Comparison of ENCODE assay signal across 17 cellular contexts in genomic region chr4:53608242-53608641, GRCh38. TPM values are rescaled to one million over a fixed set of nuclear protein-coding genes. Genes with fewer than 3 reads are reported as not detected.
"Had no signal": no experiment of that assay in that cellular context is flagged by ENCODE, and none has a peak within 500 bp of the region (broad histone marks: within the 10 kb centered on the region; RNA-seq: fewer than 3 reads in every experiment).

No MANE protein-coding gene starts in this region.

- ATAC-seq: activated T-cell treated with anti-CD3 and anti-CD28 coated beads, Interleukin-2, amount 50 U/mL, for 4 hours; foreskin keratinocyte; lower lobe of right lung; natural killer cell; sciatic nerve; stimulated activated naive CD8-positive, alpha-beta T cell treated with anti-CD3 and anti-CD28 coated beads, Interleukin-15, amount 100 ng/mL, for 72 hours had no signal

- DNase-seq: activated CD4-positive, alpha-beta T cell treated with anti-CD3 and anti-CD28 coated beads, Interleukin-2, amount 50 U/mL, for 1 hour; activated CD4-positive, CD25-positive, alpha-beta regulatory T cell treated with anti-CD3 and anti-CD28 coated beads, Interleukin-2, amount 50 U/mL, for 72 hours; activated CD8-positive, alpha-beta memory T cell treated with anti-CD3 and anti-CD28 coated beads, Interleukin-2, amount 50 U/mL, for 4 hours; activated effector memory CD4-positive, alpha-beta T cell treated with Interleukin-2 at 50 U/mL for 16 hours; activated naive CD4-positive, alpha-beta T cell treated with anti-CD3 and anti-CD28 coated beads, Interleukin-2, amount 10 ng/mL, durations not matched to agents 7 days and 5 days; activated T-cell treated with anti-CD3 and anti-CD28 coated beads, Interleukin-2, amount 50 U/mL, for 4 hours; aorta; brain microvascular endothelial cell; central memory CD4-positive, alpha-beta T cell; dorsolateral prefrontal cortex; foreskin keratinocyte; lower lobe of right lung; natural killer cell; stimulated activated CD4-positive, alpha-beta T cell treated with anti-CD3 and anti-CD28 coated beads, Interleukin-4, amount 100 ng/mL, for 1 hour; stimulated activated naive CD8-positive, alpha-beta T cell treated with anti-CD3 and anti-CD28 coated beads, Interleukin-15, amount 100 ng/mL, for 72 hours; transverse colon had no signal

RNA-seq across cellular contexts. Expression of gene LNX1, which starts 17.0 kb away (rescaled TPM):
- total RNA-seq: natural killer cell had no signal
